ENCODE assay signal across 4 cellular contexts in genomic region chr1:174409801-174410200, GRCh38. TPM values are rescaled to one million over a fixed set of nuclear protein-coding genes. Genes with fewer than 3 reads are reported as not detected.
"Had no signal": no experiment of that assay in that cellular context is flagged by ENCODE, and none has a peak within 500 bp of the region (broad histone marks: within the 10 kb centered on the region; RNA-seq: fewer than 3 reads in every experiment).

No MANE protein-coding gene starts in this region.

RNA-seq across cellular contexts. Expression of gene GPR52, which starts 38.0 kb away (rescaled TPM):
- total RNA-seq: epithelial cell of proximal tubule had no signal
- polyA plus RNA-seq: fibroblast of lung, foreskin keratinocyte, hepatocyte had no signal
